In the genomic region with DNA sequence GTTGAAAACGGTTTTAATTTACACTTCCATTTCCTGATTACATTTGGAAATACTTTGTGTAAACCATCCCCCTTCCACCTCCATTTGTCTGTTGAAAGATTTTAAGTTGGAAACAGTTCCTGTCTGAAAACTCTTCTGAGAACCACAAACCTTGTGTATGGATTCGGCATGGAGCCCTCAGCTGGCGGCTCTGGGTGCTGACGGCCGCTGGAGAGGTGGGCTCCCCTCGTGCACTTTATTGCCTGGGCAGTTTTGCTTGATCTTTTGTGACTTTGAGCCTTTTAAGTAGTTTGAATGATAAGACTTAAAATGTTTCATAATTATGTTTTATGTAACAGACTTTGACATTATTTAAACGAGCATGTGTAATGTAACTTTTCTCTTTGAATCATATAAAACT, we compare ENCODE assay signal across 12 cellular contexts. TPM values are rescaled to one million over a fixed set of nuclear protein-coding genes. Genes with fewer than 3 reads are reported as not detected.
"Had no signal": no experiment of that assay in that cellular context is flagged by ENCODE, and none has a peak within 500 bp of the region (broad histone marks: within the 10 kb centered on the region; RNA-seq: fewer than 3 reads in every experiment).

No MANE protein-coding gene starts in this region.

- ATAC-seq: stimulated activated naive CD8-positive, alpha-beta T cell treated with anti-CD3 and anti-CD28 coated beads, Interleukin-15, amount 100 ng/mL, for 72 hours had no signal

- H3K27me3 ChIP-seq: ascending aorta, esophagus muscularis mucosa, hepatocyte, ovary, sigmoid colon, upper lobe of left lung had no signal

- H3K4me3 ChIP-seq: ascending aorta, esophagus muscularis mucosa, hepatocyte, ovary, sigmoid colon, upper lobe of left lung had no signal

- H3K36me3 ChIP-seq: ovary had no signal

- DNase-seq: activated CD4-positive, CD25-positive, alpha-beta regulatory T cell treated with anti-CD3 and anti-CD28 coated beads, Interleukin-2, amount 50 U/mL, for 72 hours; activated naive CD4-positive, alpha-beta T cell; sigmoid colon; stimulated activated CD4-positive, alpha-beta T cell treated with anti-CD3 and anti-CD28 coated beads, Interleukin-1b, Interleukin-23, amount 100 ng/mL, for 48 hours; stimulated activated naive CD8-positive, alpha-beta T cell treated with anti-CD3 and anti-CD28 coated beads, Interleukin-15, amount 100 ng/mL, for 72 hours had no signal

- H3K4me3 Mint-ChIP-seq: activated T-helper 1 cell treated with anti-CD3 and anti-CD28 coated beads, Interleukin-12 subunit alpha, Interleukin-12 subunit beta, Interleukin-2, Interleukin-4 antibody, amounts not matched to agents 30 ng/mL and 10 ng/mL and 1 ng/mL, durations not matched to agents 14 hours and 24 hours and 36 hours; neural crest cell; stimulated activated naive CD8-positive, alpha-beta T cell treated with anti-CD3 and anti-CD28 coated beads, Interleukin-15, amount 100 ng/mL, for 72 hours had no signal

- H2AFZ ChIP-seq: hepatocyte had no signal

- H3K27ac Mint-ChIP-seq: activated T-helper 1 cell treated with anti-CD3 and anti-CD28 coated beads, Interleukin-12 subunit alpha, Interleukin-12 subunit beta, Interleukin-2, Interleukin-4 antibody, amounts not matched to agents 30 ng/mL and 10 ng/mL and 1 ng/mL, durations not matched to agents 14 hours and 24 hours and 36 hours; stimulated activated naive CD8-positive, alpha-beta T cell treated with anti-CD3 and anti-CD28 coated beads, Interleukin-15, amount 100 ng/mL, for 72 hours had no signal

- H3K4me2 ChIP-seq: hepatocyte had no signal

- H3K9me3 Mint-ChIP-seq: activated T-helper 1 cell treated with anti-CD3 and anti-CD28 coated beads, Interleukin-12 subunit alpha, Interleukin-12 subunit beta, Interleukin-2, Interleukin-4 antibody, amounts not matched to agents 30 ng/mL and 10 ng/mL and 1 ng/mL, durations not matched to agents 14 hours and 24 hours and 36 hours; neural crest cell; stimulated activated naive CD8-positive, alpha-beta T cell treated with anti-CD3 and anti-CD28 coated beads, Interleukin-15, amount 100 ng/mL, for 72 hours had no signal

- H3K79me2 ChIP-seq: hepatocyte had no signal

- H3K27ac ChIP-seq: ascending aorta, esophagus muscularis mucosa, hepatocyte, ovary, sigmoid colon had no signal

- H3K9me3 ChIP-seq: ascending aorta, esophagus muscularis mucosa, ovary, sigmoid colon, upper lobe of left lung had no signal

RNA-seq across cellular contexts. Expression of a gene that starts 25.8 kb away (rescaled TPM):
- total RNA-seq: neural crest cell had no signal
